1 cellular context compared by ENCODE assay signal in genomic region chr9:36345103-36345846, GRCh38.
TF ChIP-seq lines count a peak whose summit lies in the region.

No MANE protein-coding gene starts in this region.

TF ChIP-seq in HepG2, 621 proteins besides CTCF, POLR2A, EP300 and RAD21:
- TF ChIP-seq HMGXB3 (CRISPR knock-in tag; IDR thresholded peaks at IDR 0.05; ENCODE audit: borderline replicate concordance): no peak
- TF ChIP-seq RBM39 (IDR thresholded peaks at IDR 0.05; ENCODE audit: low read depth, low read length, poor library complexity, severe bottlenecking): no peak
- no peak for TF ChIP-seq ZSCAN9 (CRISPR knock-in tag; IDR thresholded peaks at IDR 0.05; ENCODE audit: borderline replicate concordance)
- no peak for TF ChIP-seq ZBTB21 (CRISPR knock-in tag; IDR thresholded peaks at IDR 0.05)
- TF ChIP-seq MZF1 (CRISPR knock-in tag; IDR thresholded peaks at IDR 0.05; ENCODE audit: borderline replicate concordance): no peak
- TF ChIP-seq NAIF1 (CRISPR knock-in tag; IDR thresholded peaks at IDR 0.05; ENCODE audit: borderline replicate concordance): no peak
- 0 out of 2 replicates have a peak, but pooled peaks have one; percentile 4 for TF ChIP-seq CREB1 (IDR thresholded peaks at IDR 0.05)
- no peak for TF ChIP-seq CREB1 (CRISPR knock-in tag; IDR thresholded peaks at IDR 0.05)
- TF ChIP-seq ATF7 (IDR thresholded peaks at IDR 0.05): peak; percentile 83
- no peak for TF ChIP-seq ATF7 (CRISPR knock-in tag; IDR thresholded peaks at IDR 0.05)
- TF ChIP-seq ATAD3A (CRISPR knock-in tag; IDR thresholded peaks at IDR 0.05): no peak
- TF ChIP-seq HNF4G (IDR thresholded peaks at IDR 0.05; ENCODE audit: borderline replicate concordance, low read depth, low read length): no peak
- no peak for TF ChIP-seq HNF4G (CRISPR knock-in tag; IDR thresholded peaks at IDR 0.05; ENCODE audit: borderline replicate concordance, low read depth)
- TF ChIP-seq ZNF83 (CRISPR knock-in tag; IDR thresholded peaks at IDR 0.05; ENCODE audit: borderline replicate concordance): no peak
- no peak for TF ChIP-seq FOXC1 (CRISPR knock-in tag; IDR thresholded peaks at IDR 0.05; ENCODE audit: borderline replicate concordance)
- TF ChIP-seq NCOA1 (CRISPR knock-in tag; IDR thresholded peaks at IDR 0.05): no peak
- no peak for TF ChIP-seq SNAI1 (CRISPR knock-in tag; IDR thresholded peaks at IDR 0.05; ENCODE audit: borderline replicate concordance)
- TF ChIP-seq NR3C1 (CRISPR knock-in tag; IDR thresholded peaks at IDR 0.05): no peak
- TF ChIP-seq SMAD9 (CRISPR knock-in tag; IDR thresholded peaks at IDR 0.05): no peak
- TF ChIP-seq ZNF564 (CRISPR knock-in tag; IDR thresholded peaks at IDR 0.05): no peak
TF ChIP-seq in HepG2: peak in this region for 2.
